ENCODE assay signal across 14 cellular contexts in genomic region chr4:78481180-78481579, GRCh38.
A peak's percentile ranks its signal among the peaks of the same experiment; 100 is the strongest.
DNase-seq lines count a peak whose midpoint lies in the region; ATAC-seq and TF ChIP-seq lines count a peak whose summit lies in the region.
"Had no signal": no experiment of that assay in that cellular context is flagged by ENCODE, and none has a peak within 500 bp of the region (broad histone marks: within the 10 kb centered on the region; RNA-seq: fewer than 3 reads in every experiment).

No MANE protein-coding gene starts in this region.

- no peak overlapping the region for H3K4me3 Mint-ChIP-seq in stimulated activated effector memory CD8-positive, alpha-beta T cell treated with anti-CD3 and anti-CD28 coated beads, Interleukin-12 subunit alpha, Interleukin-12 subunit beta, amount 100 ng/mL, for 72 hours
- H3K4me3 Mint-ChIP-seq in nephron progenitor cell = no peak overlapping the region

- no peaks in the 10 kb centered on the region for H3K36me3 Mint-ChIP-seq in stimulated activated effector memory CD8-positive, alpha-beta T cell treated with anti-CD3 and anti-CD28 coated beads, Interleukin-12 subunit alpha, Interleukin-12 subunit beta, amount 100 ng/mL, for 72 hours
- peaks cover 25% of the 10 kb centered on the region for H3K36me3 Mint-ChIP-seq in nephron progenitor cell (ENCODE audit: low read depth)

- peak; percentile 43 for ATAC-seq in stimulated activated effector memory CD8-positive, alpha-beta T cell treated with anti-CD3 and anti-CD28 coated beads, Interleukin-12 subunit alpha, Interleukin-12 subunit beta, amount 100 ng/mL, for 72 hours

- H3K27me3 Mint-ChIP-seq in nephron progenitor cell (ENCODE audit: low read depth, poor library complexity) = no peaks in the 10 kb centered on the region

- H3K9me3 Mint-ChIP-seq in stimulated activated effector memory CD8-positive, alpha-beta T cell treated with anti-CD3 and anti-CD28 coated beads, Interleukin-12 subunit alpha, Interleukin-12 subunit beta, amount 100 ng/mL, for 72 hours = no peaks in the 10 kb centered on the region
- H3K9me3 Mint-ChIP-seq in nephron progenitor cell = no peaks in the 10 kb centered on the region

- no peak overlapping the region for H3K4me3 ChIP-seq in fibroblast of villous mesenchyme (ENCODE audit: low read depth, low read length)

- DNase-seq in HCEC 1CT (peak; percentile 83), amniotic stem cell (lab: John Stamatoyannopoulos, UW) (peak; percentile 60), fibroblast of villous mesenchyme (ENCODE audit: low read depth) (peak; percentile 90), DMS114 treated with DMSO at 0.1 percent for 48 hours (lab: John Stamatoyannopoulos, UW; ENCODE audit: unreplicated experiment) (no peak), cerebellar nuclear complex (lab: John Stamatoyannopoulos, UW) (no peak), nephron progenitor cell (no peak)
- DNase-seq in stimulated activated effector memory CD8-positive, alpha-beta T cell treated with anti-CD3 and anti-CD28 coated beads, Interleukin-12 subunit alpha, Interleukin-12 subunit beta, amount 100 ng/mL, for 72 hours (ENCODE audit: low spot score in 2 of 2) = no peak
- DNase-seq: amygdala; Caco-2; effector CD8-positive, alpha-beta T cell; GOT3; NCI-H526; Right ventricle myocardium superior; WERI-Rb-1 had no signal

- TF ChIP-seq CTCF in fibroblast of villous mesenchyme (IDR thresholded peaks at IDR 0.05; ENCODE audit: insufficient read depth, low read depth, low read length) (no peak), nephron progenitor cell (IDR thresholded peaks at IDR 0.05) (no peak)

- H3K4me1 Mint-ChIP-seq in stimulated activated effector memory CD8-positive, alpha-beta T cell treated with anti-CD3 and anti-CD28 coated beads, Interleukin-12 subunit alpha, Interleukin-12 subunit beta, amount 100 ng/mL, for 72 hours = no peaks in the 10 kb centered on the region
- H3K4me1 Mint-ChIP-seq in nephron progenitor cell = no peaks in the 10 kb centered on the region

- no peak overlapping the region for H3K27ac Mint-ChIP-seq in stimulated activated effector memory CD8-positive, alpha-beta T cell treated with anti-CD3 and anti-CD28 coated beads, Interleukin-12 subunit alpha, Interleukin-12 subunit beta, amount 100 ng/mL, for 72 hours
- H3K27ac Mint-ChIP-seq in nephron progenitor cell = no peak overlapping the region

Comparison
In these comparisons a context has a peak if more than half of its experiments do, and no peak if none do; other contexts are left out.
1. DNase-seq: peak in HCEC 1CT (single experiment), amniotic stem cell (single experiment) and fibroblast of villous mesenchyme (single experiment); none in stimulated activated effector memory CD8-positive, alpha-beta T cell treated with anti-CD3 and anti-CD28 coated beads, Interleukin-12 subunit alpha, Interleukin-12 subunit beta, amount 100 ng/mL, for 72 hours (0 of 2), DMS114 treated with DMSO at 0.1 percent for 48 hours (single experiment), cerebellar nuclear complex (0 of 2) and nephron progenitor cell (single experiment).